In the genomic region with DNA sequence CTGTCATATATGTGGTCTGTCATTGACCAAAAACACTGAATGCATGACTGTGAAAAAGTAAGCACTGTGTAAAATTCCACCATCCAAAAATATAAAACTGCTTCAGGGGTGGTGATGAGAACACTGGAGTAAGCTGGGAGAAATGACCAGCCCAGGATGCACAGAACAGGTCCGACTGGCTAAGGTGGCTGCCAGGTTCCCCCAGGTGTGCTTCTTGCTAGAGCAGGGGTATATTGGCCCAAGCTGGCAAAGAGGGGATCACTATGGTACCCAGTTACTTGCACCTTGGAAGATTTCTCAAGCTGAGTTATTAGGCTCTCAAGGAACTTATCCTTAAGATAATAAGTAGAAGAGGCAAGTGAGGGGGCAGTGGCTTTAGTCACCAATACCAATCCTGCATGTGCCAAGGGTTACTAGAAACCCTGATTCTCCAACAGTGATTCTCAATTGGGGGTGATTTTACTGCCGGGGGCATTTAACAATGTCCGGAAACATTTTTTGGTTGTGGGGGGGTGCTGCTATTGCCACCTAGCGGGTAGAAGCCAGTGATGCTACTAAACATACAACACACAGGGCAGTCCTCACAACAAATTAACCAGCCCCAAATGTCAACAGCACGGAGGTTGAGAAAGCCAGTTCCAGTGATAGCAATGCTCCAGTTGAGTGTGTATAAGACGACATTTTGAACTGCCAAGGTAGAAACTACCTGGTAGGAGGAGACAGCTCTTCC, we compare ENCODE assay signal across 10 cellular contexts. TPM values are rescaled to one million over a fixed set of nuclear protein-coding genes. Genes with fewer than 3 reads are reported as not detected.
DNase-seq lines count a peak whose midpoint lies in the region; ATAC-seq, FAIRE-seq and TF ChIP-seq lines count a peak whose summit lies in the region.
"Had no signal": no experiment of that assay in that cellular context is flagged by ENCODE, and none has a peak within 500 bp of the region (broad histone marks: within the 10 kb centered on the region; RNA-seq: fewer than 3 reads in every experiment).

No MANE protein-coding gene starts in this region.

- no TSS peak for BruUV-seq in HepG2 (replicated peaks; lab: Mats Ljungman, UMichigan)

- H2AFZ ChIP-seq in HepG2 (ENCODE audit: low read length) = no peak overlapping the region

- TF ChIP-seq CTCF in BJ (IDR thresholded peaks at IDR 0.05; ENCODE audit: insufficient read depth, low read depth, low read length) (peak; percentile 52), HEK293 (tag by site-specific recombination; IDR thresholded peaks at IDR 0.05) (peak; percentile 61; the same call in 1 of the 2 replicates), body of pancreas (IDR thresholded peaks at IDR 0.05) (peak in 1 of 7 experiments; percentile 4), HepG2 (CRISPR knock-in tag; IDR thresholded peaks at IDR 0.05) (no peak), Peyer's patch (IDR thresholded peaks at IDR 0.05) (peak in 2 of 6 experiments; percentile 21 to 23)

- FAIRE-seq in HepG2 (lab: Jason Lieb, UNC) = no peak
- no peak for FAIRE-seq in H54 (lab: Jason Lieb, UNC)

- H3K79me2 ChIP-seq in HepG2 (ENCODE audit: insufficient read depth, low read length) = peaks cover 11% of the 10 kb centered on the region

- H3K4me3 ChIP-seq in BJ (ENCODE audit: low read depth, low read length) = no peak overlapping the region
- no peak overlapping the region for H3K4me3 ChIP-seq in HEK293 (ENCODE audit: low read depth, low read length)
- H3K4me3 ChIP-seq in body of pancreas = no peak overlapping the region
- no peak overlapping the region for H3K4me3 ChIP-seq in HepG2 (replicated peaks in 1 of 3; ENCODE audit: insufficient read depth in 1 of 3, low read depth in 2 of 3, low read length in 3 of 3)
- H3K4me3 ChIP-seq in Peyer's patch = no peak overlapping the region

- intact Hi-C loops in body of pancreas (cut with DNase I) (no loop called here), HepG2 (cut with micrococcal nuclease; ENCODE audit: unreplicated experiment) (no loop called here)

- no peak for TF ChIP-seq RAD21 in HepG2 (CRISPR knock-in tag; IDR thresholded peaks at IDR 0.05)

- peaks cover 2% of the 10 kb centered on the region; the same call in 1 of the 2 replicates for H4K20me1 ChIP-seq in HepG2 (ENCODE audit: insufficient read depth, low read length)

- no peaks in the 10 kb centered on the region for H3K27me3 ChIP-seq in BJ (ENCODE audit: control insufficient read depth, insufficient read depth, low read length)
- no peaks in the 10 kb centered on the region for H3K27me3 ChIP-seq in body of pancreas
- no peaks in the 10 kb centered on the region for H3K27me3 ChIP-seq in HepG2 (ENCODE audit: control insufficient read depth in 1 of 2, insufficient read depth in 2 of 2, low read length in 2 of 2)
- H3K27me3 ChIP-seq in Peyer's patch = no peaks in the 10 kb centered on the region

- H3K4me1 ChIP-seq in HEK293 (ENCODE audit: control insufficient read depth, insufficient read depth, low read length) = 0 out of 2 replicates have a peak, but pooled peaks cover 2% of the 10 kb centered on the region
- H3K4me1 ChIP-seq in body of pancreas = no peaks in the 10 kb centered on the region
- H3K4me1 ChIP-seq in HepG2 (ENCODE audit: insufficient read depth, low read length) = peaks cover 20% of the 10 kb centered on the region
- H3K4me1 ChIP-seq in Peyer's patch = no peaks in the 10 kb centered on the region

- no peak for TF ChIP-seq EP300 in HepG2 (IDR thresholded peaks at IDR 0.05; ENCODE audit: low read depth in 2 of 2, low read length in 2 of 2)
- no peak for TF ChIP-seq EP300 in HepG2 (CRISPR knock-in tag; IDR thresholded peaks at IDR 0.05; ENCODE audit: borderline replicate concordance)

- H3K36me3 ChIP-seq in BJ (ENCODE audit: control insufficient read depth, insufficient read depth, low read length) (peaks cover 17% of the 10 kb centered on the region), HEK293 (ENCODE audit: control insufficient read depth in 2 of 2, insufficient read depth in 1 of 2, low read length in 2 of 2) (peaks cover 36 to 38% of the 10 kb centered on the region in 2 experiments), body of pancreas (replicated peaks in 1 of 2; ENCODE audit: insufficient read depth in 1 of 2, low read depth in 2 of 2) (peaks cover 0 to 7% of the 10 kb centered on the region in 2 donors), HepG2 (replicated peaks in 1 of 2; ENCODE audit: control insufficient read depth in 1 of 2, insufficient read depth in 2 of 2, low read length in 2 of 2) (peaks cover 12 to 29% of the 10 kb centered on the region in 2 experiments; a peak in 4 of 5 replicates), Peyer's patch (peaks cover 0 to 35% (median 0%) of the 10 kb centered on the region in 3 donors)

- CTCF ChIA-PET in BJ (lab: Yijun Ruan, JAX) (interaction anchor here (0.5 to 1.6 kb wide), 6 partner anchors 13 to 964 kb away, joined by 3 to 4 read pairs (median 4); no protein-coding TSS in a partner anchor), HEK293 (lab: Yijun Ruan, JAX) (interaction anchor here (0.6 to 2.7 kb wide), 3 partner anchors 16 to 92 kb away, joined by 3 to 9 read pairs (median 3); a partner anchor contains a TSS), HepG2 (lab: Yijun Ruan, JAX; ENCODE audit: low intra/inter-chr PET ratio, low total read pairs) (no interaction called here)
- CTCF ChIA-PET in activated CD8-positive, alpha-beta T cell treated with anti-CD3 and anti-CD28 coated beads, Interleukin-2, amount 10 ng/mL, durations not matched to agents 7 days and 5 days (lab: Charles Lee) = no interaction called here

- no peak overlapping the region for H3K9ac ChIP-seq in HepG2 (ENCODE audit: insufficient read depth, low read depth, low read length)

- ATAC-seq in body of pancreas (peak; percentile 28), HepG2 (peak; percentile 64)
- ATAC-seq in activated CD8-positive, alpha-beta T cell treated with anti-CD3 and anti-CD28 coated beads, Interleukin-2, amount 10 ng/mL, durations not matched to agents 7 days and 5 days = no peak

- H3K36me3 Mint-ChIP-seq in activated CD8-positive, alpha-beta T cell treated with anti-CD3 and anti-CD28 coated beads, Interleukin-2, amount 10 ng/mL, durations not matched to agents 7 days and 5 days (ENCODE audit: low read depth) = peaks cover 45% of the 10 kb centered on the region

- in situ Hi-C loops in HepG2 (cut with HindIII; ENCODE audit: extremely low pct_ligation_motif_present, low pct_unique_long_range_greater_than_20kb) = no loop called here

- no peak for TF ChIP-seq POLR2A in body of pancreas (IDR thresholded peaks at IDR 0.05)
- no peak for TF ChIP-seq POLR2A in HepG2 (IDR thresholded peaks at IDR 0.05; ENCODE audit: insufficient read depth in 1 of 2, low read depth in 2 of 2, low read length in 2 of 2)
- TF ChIP-seq POLR2A in H54 (IDR thresholded peaks at IDR 0.05; ENCODE audit: low read depth, low read length) = no peak
- no peak for TF ChIP-seq POLR2A in Peyer's patch (IDR thresholded peaks at IDR 0.05)

- no peaks in the 10 kb centered on the region for H3K9me3 Mint-ChIP-seq in activated CD8-positive, alpha-beta T cell treated with anti-CD3 and anti-CD28 coated beads, Interleukin-2, amount 10 ng/mL, durations not matched to agents 7 days and 5 days (ENCODE audit: insufficient read depth)

- H3K4me1 Mint-ChIP-seq in activated CD8-positive, alpha-beta T cell treated with anti-CD3 and anti-CD28 coated beads, Interleukin-2, amount 10 ng/mL, durations not matched to agents 7 days and 5 days (ENCODE audit: low read depth) = no peaks in the 10 kb centered on the region

- no peak for DNase-seq in BJ (ENCODE audit: low read depth)
- no peak for DNase-seq in body of pancreas
- no peak for DNase-seq in HepG2 (ENCODE audit: low spot score)
- no peak for DNase-seq in H54 (ENCODE audit: insufficient read length, low spot score)
- no peak for DNase-seq in NOMO-1 treated with DMSO at 0.1 percent for 48 hours (lab: John Stamatoyannopoulos, UW; ENCODE audit: unreplicated experiment)
- DNase-seq in Peyer's patch = no peak
- DNase-seq in activated CD8-positive, alpha-beta T cell treated with anti-CD3 and anti-CD28 coated beads, Interleukin-2, amount 10 ng/mL, durations not matched to agents 7 days and 5 days = no peak
- DNase-seq: stimulated activated CD4-positive, alpha-beta T cell treated with anti-CD3 and anti-CD28 coated beads, Interleukin-4, amount 100 ng/mL, for 1 hour had no signal

- 70 to 71% methylated on average over 4 to 6 of the region's 6 CpGs for WGBS in body of pancreas, 2 donors
- WGBS in HepG2 (ENCODE audit: low lambda C conversion rate) = 84% methylated on average over 6 of the region's 6 CpGs

- H3K4me3 Mint-ChIP-seq in activated CD8-positive, alpha-beta T cell treated with anti-CD3 and anti-CD28 coated beads, Interleukin-2, amount 10 ng/mL, durations not matched to agents 7 days and 5 days = no peak overlapping the region
- H3K4me3 Mint-ChIP-seq: activated naive CD8-positive, alpha-beta T cell had no signal

- H3K27me3 Mint-ChIP-seq in activated CD8-positive, alpha-beta T cell treated with anti-CD3 and anti-CD28 coated beads, Interleukin-2, amount 10 ng/mL, durations not matched to agents 7 days and 5 days (ENCODE audit: low read depth) = no peaks in the 10 kb centered on the region
- H3K27me3 Mint-ChIP-seq: activated naive CD8-positive, alpha-beta T cell had no signal

- H3K27ac Mint-ChIP-seq in activated CD8-positive, alpha-beta T cell treated with anti-CD3 and anti-CD28 coated beads, Interleukin-2, amount 10 ng/mL, durations not matched to agents 7 days and 5 days = no peak overlapping the region
- H3K27ac Mint-ChIP-seq: activated naive CD8-positive, alpha-beta T cell had no signal

- no peaks in the 10 kb centered on the region for H3K9me3 ChIP-seq in HEK293 (ENCODE audit: control insufficient read depth, insufficient read depth, low read depth, low read length)
- H3K9me3 ChIP-seq in body of pancreas = no peaks in the 10 kb centered on the region
- no peaks in the 10 kb centered on the region for H3K9me3 ChIP-seq in HepG2 (ENCODE audit: low read length)
- no peaks in the 10 kb centered on the region for H3K9me3 ChIP-seq in Peyer's patch

- H3K4me2 ChIP-seq in HepG2 (ENCODE audit: low read depth, low read length) = no peak overlapping the region

- H3K27ac ChIP-seq in HEK293 (ENCODE audit: extremely low read depth, low read depth, low read length) (peak overlapping the region; percentile 31; the same call in 1 of the 2 replicates), body of pancreas (no peak overlapping the region), HepG2 (ENCODE audit: extremely low read length, insufficient read depth, low read length) (no peak overlapping the region), Peyer's patch (no peak overlapping the region)

- POLR2A ChIA-PET in BJ (lab: Charles Lee) (interaction anchor here (0.6 kb wide), 1 partner anchor 15 kb away, joined by 3 read pairs; no protein-coding TSS in a partner anchor), HEK293 (lab: Yijun Ruan, JAX) (interaction anchor here (1.5 to 3.1 kb wide), 3 partner anchors 13 to 270 kb away, joined by 3 to 13 read pairs (median 4); a partner anchor contains a TSS), HepG2 (lab: Yijun Ruan, JAX) (interaction anchor here (0.9 kb wide), 1 partner anchor 52 kb away, joined by 3 read pairs; a partner anchor contains a TSS)
- POLR2A ChIA-PET in activated CD8-positive, alpha-beta T cell treated with anti-CD3 and anti-CD28 coated beads, Interleukin-2, amount 10 ng/mL, durations not matched to agents 7 days and 5 days (lab: Charles Lee) = interaction anchor here (1.0 to 1.7 kb wide), 2 partner anchors 15 to 127 kb away, joined by 4 to 6 read pairs; a partner anchor contains a TSS

RNA-seq across cellular contexts. Expression of a gene that starts 15.7 kb away (rescaled TPM):
- polyA plus RNA-seq in BJ (2011; rRNA removed) (288 and 327 TPM in 2 replicates), HepG2 (2011; rRNA removed) (287 and 294 TPM in 2 replicates)
- 103 and 165 TPM in 2 replicates for polyA minus RNA-seq in BJ (2011; rRNA and poly(A)+ RNA removed)
- total RNA-seq in body of pancreas (10 to 100 TPM; 33.3 to 50.6 TPM), HepG2 (2016; rRNA removed; fragmentation: Illumina TruSeq; extraction: Trizol) (203 and 276 TPM in 2 replicates), Peyer's patch (10 to 100 TPM; 51.5 to 87.5 (median 58.6) TPM)
- total RNA-seq in HepG2 (2016; cell fraction: cytosol; rRNA removed; fragmentation: Illumina TruSeq; extraction: Trizol; ENCODE audit: low read depth) = 81.0 and 91.5 TPM in 2 replicates
- total RNA-seq in HepG2 (2016; cell fraction: insoluble cytoplasmic fraction; rRNA removed; fragmentation: Illumina TruSeq; extraction: Trizol) = 199 and 275 TPM in 2 replicates
- 122 and 129 TPM in 2 replicates for total RNA-seq in HepG2 (2016; cell fraction: membrane; rRNA removed; fragmentation: Illumina TruSeq; extraction: Trizol)
- 62.6 and 67.0 TPM in 2 replicates for total RNA-seq in HepG2 (2016; cell fraction: nucleus; rRNA removed; fragmentation: Illumina TruSeq; extraction: Trizol)
- polyA plus RNA-seq in HepG2 (2011; cell fraction: cytosol; rRNA removed) = 300 and 301 TPM in 2 replicates
- polyA plus RNA-seq in HepG2 (2011; cell fraction: nucleus; rRNA removed) = 84.3 and 96.7 TPM in 2 replicates
- 185 and 224 TPM in 2 replicates for polyA plus RNA-seq in HepG2 (2012)
- 108 and 124 TPM in 2 replicates for polyA plus RNA-seq in HepG2 (2016; cell fraction: cytosol; fragmentation: Illumina TruSeq; extraction: Trizol; ENCODE audit: low read depth)
- 406 and 429 TPM in 2 replicates for polyA plus RNA-seq in HepG2 (2016; cell fraction: insoluble cytoplasmic fraction; fragmentation: Illumina TruSeq; extraction: Trizol; ENCODE audit: low read depth)
- 153 and 154 TPM in 2 replicates for polyA plus RNA-seq in HepG2 (2016; cell fraction: membrane; fragmentation: Illumina TruSeq; extraction: Trizol; ENCODE audit: low read depth)
- 168 and 172 TPM in 2 replicates for polyA plus RNA-seq in HepG2 (2016; cell fraction: nucleus; fragmentation: Illumina TruSeq; extraction: Trizol; ENCODE audit: insufficient read depth, low read depth)
- 181 and 279 TPM in 2 replicates for polyA minus RNA-seq in HepG2 (2011; rRNA and poly(A)+ RNA removed; ENCODE audit: low replicate concordance)
- 72.6 and 78.5 TPM in 2 replicates for polyA minus RNA-seq in HepG2 (2011; cell fraction: cytosol; rRNA and poly(A)+ RNA removed)
- polyA minus RNA-seq in HepG2 (2011; cell fraction: nucleus; rRNA and poly(A)+ RNA removed) = 35.0 and 35.4 TPM in 2 replicates
- total RNA-seq in activated CD8-positive, alpha-beta T cell treated with anti-CD3 and anti-CD28 coated beads, Interleukin-2, amount 10 ng/mL, durations not matched to agents 7 days and 5 days = 100 to 1,000 TPM; 185 to 200 TPM

RNA-seq across cellular contexts. Expression of a gene that starts 26.4 kb away (rescaled TPM):
- polyA plus RNA-seq in BJ (2011; rRNA removed) = 3.2 and 3.8 TPM in 2 replicates
- polyA minus RNA-seq in BJ (2011; rRNA and poly(A)+ RNA removed) = 1.2 and 1.8 TPM in 2 replicates
- total RNA-seq in body of pancreas = not detected
- 0.53 and 0.75 TPM in 2 replicates for total RNA-seq in HepG2 (2016; rRNA removed; fragmentation: Illumina TruSeq; extraction: Trizol)
- 0.44 and 0.61 TPM in 2 replicates for total RNA-seq in HepG2 (2016; cell fraction: cytosol; rRNA removed; fragmentation: Illumina TruSeq; extraction: Trizol; ENCODE audit: low read depth)
- total RNA-seq in HepG2 (2016; cell fraction: insoluble cytoplasmic fraction; rRNA removed; fragmentation: Illumina TruSeq; extraction: Trizol) = 0.89 and 1.8 TPM in 2 replicates
- total RNA-seq in HepG2 (2016; cell fraction: membrane; rRNA removed; fragmentation: Illumina TruSeq; extraction: Trizol) = 0.37 and 1.00 TPM in 2 replicates
- total RNA-seq in HepG2 (2016; cell fraction: nucleus; rRNA removed; fragmentation: Illumina TruSeq; extraction: Trizol) = 1.1 and 1.6 TPM in 2 replicates
- 1.9 and 2.7 TPM in 2 replicates for polyA plus RNA-seq in HepG2 (2011; rRNA removed)
- polyA plus RNA-seq in HepG2 (2011; cell fraction: cytosol; rRNA removed) = 2.4 and 3.3 TPM in 2 replicates
- polyA plus RNA-seq in HepG2 (2011; cell fraction: nucleus; rRNA removed) = 2.4 and 4.4 TPM in 2 replicates
- 0.65 and 2.0 TPM in 2 replicates for polyA plus RNA-seq in HepG2 (2012)
- 0.29 and 0.57 TPM in 2 replicates for polyA plus RNA-seq in HepG2 (2016; cell fraction: cytosol; fragmentation: Illumina TruSeq; extraction: Trizol; ENCODE audit: low read depth)
- polyA plus RNA-seq in HepG2 (2016; cell fraction: insoluble cytoplasmic fraction; fragmentation: Illumina TruSeq; extraction: Trizol; ENCODE audit: low read depth) = 0.39 and 0.81 TPM in 2 replicates
- polyA plus RNA-seq in HepG2 (2016; cell fraction: membrane; fragmentation: Illumina TruSeq; extraction: Trizol; ENCODE audit: low read depth) = 0.72 and 0.74 TPM in 2 replicates
- polyA plus RNA-seq in HepG2 (2016; cell fraction: nucleus; fragmentation: Illumina TruSeq; extraction: Trizol; ENCODE audit: insufficient read depth, low read depth) = 1.9 TPM in 1 of 2 replicates, not detected in the other
- 0.21 and 1.5 TPM in 2 replicates for polyA minus RNA-seq in HepG2 (2011; rRNA and poly(A)+ RNA removed; ENCODE audit: low replicate concordance)
- not detected in 2 replicates for polyA minus RNA-seq in HepG2 (2011; cell fraction: cytosol; rRNA and poly(A)+ RNA removed)
- polyA minus RNA-seq in HepG2 (2011; cell fraction: nucleus; rRNA and poly(A)+ RNA removed) = 1.3 and 2.4 TPM in 2 replicates
- total RNA-seq in Peyer's patch = 10 to 100 TPM in 2 of 4 donors, 1 to 10 TPM in 2; 1.1 to 20.6 (median 11.7) TPM
- total RNA-seq in activated CD8-positive, alpha-beta T cell treated with anti-CD3 and anti-CD28 coated beads, Interleukin-2, amount 10 ng/mL, durations not matched to agents 7 days and 5 days = 10 to 100 TPM; 48.1 to 48.4 TPM

RNA-seq across cellular contexts. Expression of a gene that starts 51.9 kb away (rescaled TPM):
- polyA plus RNA-seq in BJ (2011; rRNA removed) (105 and 137 TPM in 2 replicates), HepG2 (2011; rRNA removed) (109 and 124 TPM in 2 replicates)
- polyA minus RNA-seq in BJ (2011; rRNA and poly(A)+ RNA removed) = 82.5 and 95.5 TPM in 2 replicates
- total RNA-seq in body of pancreas (100 to 1,000 TPM in 1 of 2 donors, 10 to 100 TPM in 1; 68.7 to 102 TPM), HepG2 (2016; rRNA removed; fragmentation: Illumina TruSeq; extraction: Trizol) (625 and 944 TPM in 2 replicates), Peyer's patch (100 to 1,000 TPM; 119 to 151 (median 127) TPM)
- 53.4 and 61.8 TPM in 2 replicates for total RNA-seq in HepG2 (2016; cell fraction: cytosol; rRNA removed; fragmentation: Illumina TruSeq; extraction: Trizol; ENCODE audit: low read depth)
- total RNA-seq in HepG2 (2016; cell fraction: insoluble cytoplasmic fraction; rRNA removed; fragmentation: Illumina TruSeq; extraction: Trizol) = 635 and 912 TPM in 2 replicates
- 124 and 145 TPM in 2 replicates for total RNA-seq in HepG2 (2016; cell fraction: membrane; rRNA removed; fragmentation: Illumina TruSeq; extraction: Trizol)
- total RNA-seq in HepG2 (2016; cell fraction: nucleus; rRNA removed; fragmentation: Illumina TruSeq; extraction: Trizol) = 234 and 241 TPM in 2 replicates
- 106 and 126 TPM in 2 replicates for polyA plus RNA-seq in HepG2 (2011; cell fraction: cytosol; rRNA removed)
- 30.7 and 40.3 TPM in 2 replicates for polyA plus RNA-seq in HepG2 (2011; cell fraction: nucleus; rRNA removed)
- 246 and 411 TPM in 2 replicates for polyA plus RNA-seq in HepG2 (2012)
- 34.4 and 42.4 TPM in 2 replicates for polyA plus RNA-seq in HepG2 (2016; cell fraction: cytosol; fragmentation: Illumina TruSeq; extraction: Trizol; ENCODE audit: low read depth)
- 671 and 701 TPM in 2 replicates for polyA plus RNA-seq in HepG2 (2016; cell fraction: insoluble cytoplasmic fraction; fragmentation: Illumina TruSeq; extraction: Trizol; ENCODE audit: low read depth)
- 64.7 and 77.0 TPM in 2 replicates for polyA plus RNA-seq in HepG2 (2016; cell fraction: membrane; fragmentation: Illumina TruSeq; extraction: Trizol; ENCODE audit: low read depth)
- 237 and 254 TPM in 2 replicates for polyA plus RNA-seq in HepG2 (2016; cell fraction: nucleus; fragmentation: Illumina TruSeq; extraction: Trizol; ENCODE audit: insufficient read depth, low read depth)
- 102 and 167 TPM in 2 replicates for polyA minus RNA-seq in HepG2 (2011; rRNA and poly(A)+ RNA removed; ENCODE audit: low replicate concordance)
- 71.6 and 76.1 TPM in 2 replicates for polyA minus RNA-seq in HepG2 (2011; cell fraction: cytosol; rRNA and poly(A)+ RNA removed)
- polyA minus RNA-seq in HepG2 (2011; cell fraction: nucleus; rRNA and poly(A)+ RNA removed) = 38.2 and 41.5 TPM in 2 replicates
- 100 to 1,000 TPM; 302 to 308 TPM for total RNA-seq in activated CD8-positive, alpha-beta T cell treated with anti-CD3 and anti-CD28 coated beads, Interleukin-2, amount 10 ng/mL, durations not matched to agents 7 days and 5 days

RNA-seq across cellular contexts. Expression of a gene that starts 52.1 kb away (rescaled TPM):
- 33.3 and 35.7 TPM in 2 replicates for polyA plus RNA-seq in BJ (2011; rRNA removed)
- 24.3 and 26.8 TPM in 2 replicates for polyA minus RNA-seq in BJ (2011; rRNA and poly(A)+ RNA removed)
- total RNA-seq in body of pancreas = 10 to 100 TPM; 11.2 to 17.1 TPM
- total RNA-seq in HepG2 (2016; rRNA removed; fragmentation: Illumina TruSeq; extraction: Trizol) = 19.3 and 21.6 TPM in 2 replicates
- 10.7 and 14.0 TPM in 2 replicates for total RNA-seq in HepG2 (2016; cell fraction: cytosol; rRNA removed; fragmentation: Illumina TruSeq; extraction: Trizol; ENCODE audit: low read depth)
- total RNA-seq in HepG2 (2016; cell fraction: insoluble cytoplasmic fraction; rRNA removed; fragmentation: Illumina TruSeq; extraction: Trizol) = 18.7 and 21.0 TPM in 2 replicates
- 20.4 and 22.8 TPM in 2 replicates for total RNA-seq in HepG2 (2016; cell fraction: membrane; rRNA removed; fragmentation: Illumina TruSeq; extraction: Trizol)
- 19.0 and 20.5 TPM in 2 replicates for total RNA-seq in HepG2 (2016; cell fraction: nucleus; rRNA removed; fragmentation: Illumina TruSeq; extraction: Trizol)
- 29.2 and 34.2 TPM in 2 replicates for polyA plus RNA-seq in HepG2 (2011; rRNA removed)
- polyA plus RNA-seq in HepG2 (2011; cell fraction: cytosol; rRNA removed) = 20.1 and 22.1 TPM in 2 replicates
- 41.4 and 55.5 TPM in 2 replicates for polyA plus RNA-seq in HepG2 (2011; cell fraction: nucleus; rRNA removed)
- 17.3 and 22.8 TPM in 2 replicates for polyA plus RNA-seq in HepG2 (2012)
- polyA plus RNA-seq in HepG2 (2016; cell fraction: cytosol; fragmentation: Illumina TruSeq; extraction: Trizol; ENCODE audit: low read depth) = 20.0 and 28.7 TPM in 2 replicates
- polyA plus RNA-seq in HepG2 (2016; cell fraction: insoluble cytoplasmic fraction; fragmentation: Illumina TruSeq; extraction: Trizol; ENCODE audit: low read depth) = 23.9 and 26.6 TPM in 2 replicates
- polyA plus RNA-seq in HepG2 (2016; cell fraction: membrane; fragmentation: Illumina TruSeq; extraction: Trizol; ENCODE audit: low read depth) = 30.2 and 33.5 TPM in 2 replicates
- polyA plus RNA-seq in HepG2 (2016; cell fraction: nucleus; fragmentation: Illumina TruSeq; extraction: Trizol; ENCODE audit: insufficient read depth, low read depth) = 57.4 and 61.7 TPM in 2 replicates
- 47.2 and 80.3 TPM in 2 replicates for polyA minus RNA-seq in HepG2 (2011; rRNA and poly(A)+ RNA removed; ENCODE audit: low replicate concordance)
- 15.8 TPM in 2 replicates for polyA minus RNA-seq in HepG2 (2011; cell fraction: cytosol; rRNA and poly(A)+ RNA removed)
- polyA minus RNA-seq in HepG2 (2011; cell fraction: nucleus; rRNA and poly(A)+ RNA removed) = 24.3 and 36.3 TPM in 2 replicates
- total RNA-seq in Peyer's patch = 10 to 100 TPM; 22.3 to 39.4 (median 29.9) TPM
- total RNA-seq in activated CD8-positive, alpha-beta T cell treated with anti-CD3 and anti-CD28 coated beads, Interleukin-2, amount 10 ng/mL, durations not matched to agents 7 days and 5 days = 10 to 100 TPM; 33.0 to 35.2 TPM

Comparison
In these comparisons a context has a peak if more than half of its experiments do, and no peak if none do; other contexts are left out.
1. CTCF ChIA-PET loops: an anchor here in BJ (0.5 to 1.6 kb wide) and HEK293 (0.6 to 2.7 kb wide); none called in HepG2 and activated CD8-positive, alpha-beta T cell treated with anti-CD3 and anti-CD28 coated beads, Interleukin-2, amount 10 ng/mL, durations not matched to agents 7 days and 5 days.